ENCODE assay signal across 30 cellular contexts in the genomic region with DNA sequence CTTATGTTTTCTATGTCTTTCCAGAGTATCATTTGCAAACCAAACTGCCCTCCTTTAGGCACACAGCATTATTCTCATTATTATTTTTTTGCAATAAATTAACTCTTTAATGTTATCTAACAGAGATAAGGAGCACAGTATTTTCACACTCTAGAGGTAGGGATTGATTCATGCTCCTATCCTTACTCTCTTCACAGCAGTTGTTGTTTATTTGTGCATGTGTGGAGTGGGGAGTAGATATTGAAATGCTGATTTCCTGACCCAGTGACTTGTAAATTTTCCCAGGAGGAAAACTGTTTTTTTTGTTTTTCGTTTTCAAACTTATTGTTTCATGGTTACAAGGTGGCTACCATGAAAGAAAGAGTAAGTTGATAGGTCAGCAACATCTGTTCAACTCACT.
"Had no signal": no experiment of that assay in that cellular context is flagged by ENCODE, and none has a peak within 500 bp of the region (broad histone marks: within the 10 kb centered on the region; RNA-seq: fewer than 3 reads in every experiment).

No MANE protein-coding gene starts in this region.

- H3K4me3 ChIP-seq: adrenal gland, body of pancreas, colonic mucosa, esophagus squamous epithelium, gastroesophageal sphincter had no signal

- H3K4me1 Mint-ChIP-seq: activated B cell treated with CpG ODN at 0.5 μM for 24 hours; activated naive CD4-positive, alpha-beta T cell treated with anti-CD3 and anti-CD28 coated beads, Interleukin-2, amount 50 U/mL, for 24 hours; activated naive CD8-positive, alpha-beta T cell treated with anti-CD3 and anti-CD28 coated beads for 36 hours; activated naive CD8-positive, alpha-beta T cell treated with anti-CD3 and anti-CD28 coated beads, Interleukin-2, amount 50 U/mL, for 24 hours; activated T-helper 17 cell treated with anti-CD3 and anti-CD28 coated beads, Interleukin-2, amount 50 U/mL, for 72 hours had no signal

- H3K36me3 Mint-ChIP-seq: activated naive CD4-positive, alpha-beta T cell treated with anti-CD3 and anti-CD28 coated beads, Interleukin-2, amount 50 U/mL, for 24 hours; activated naive CD8-positive, alpha-beta T cell treated with anti-CD3 and anti-CD28 coated beads for 36 hours had no signal

- DNase-seq: activated B cell treated with CpG ODN at 0.5 μM for 24 hours; activated CD4-positive, alpha-beta T cell treated with anti-CD3 and anti-CD28 coated beads for 48 hours; activated CD4-positive, alpha-beta T cell treated with anti-CD3 and anti-CD28 coated beads, Interleukin-2, amount 50 U/mL, for 1 hour; activated CD4-positive, alpha-beta T cell treated with anti-CD3 and anti-CD28 coated beads, Interleukin-2, amount 50 U/mL, for 48 hours; activated CD8-positive, alpha-beta memory T cell treated with anti-CD3 and anti-CD28 coated beads for 24 hours; activated CD8-positive, alpha-beta T cell treated with anti-CD3 and anti-CD28 coated beads for 36 hours; activated effector memory CD4-positive, alpha-beta T cell treated with Interleukin-2 at 50 U/mL for 16 hours; activated naive CD4-positive, alpha-beta T cell treated with anti-CD3 and anti-CD28 coated beads for 36 hours; activated naive CD8-positive, alpha-beta T cell treated with anti-CD3 and anti-CD28 coated beads for 36 hours; activated naive CD8-positive, alpha-beta T cell treated with anti-CD3 and anti-CD28 coated beads, Interleukin-2, amount 50 U/mL, for 24 hours; activated T-cell treated with anti-CD3 and anti-CD28 coated beads, Interleukin-2, amount 50 U/mL, for 4 hours; adrenal gland; amygdala; aorta; body of pancreas; caudate nucleus; colonic mucosa; effector CD8-positive, alpha-beta T cell; esophagus squamous epithelium; foreskin melanocyte; T-helper 2 cell had no signal

- H3K36me3 ChIP-seq: adrenal gland, colonic mucosa, esophagus squamous epithelium, gastroesophageal sphincter had no signal

- H3K27me3 ChIP-seq: adrenal gland, body of pancreas, colonic mucosa, esophagus squamous epithelium, gastroesophageal sphincter had no signal

- H3K27me3 Mint-ChIP-seq: activated B cell treated with CpG ODN at 0.5 μM for 24 hours; activated CD8-positive, alpha-beta T cell treated with anti-CD3 and anti-CD28 coated beads for 36 hours; activated naive CD4-positive, alpha-beta T cell treated with anti-CD3 and anti-CD28 coated beads, Interleukin-2, amount 50 U/mL, for 24 hours; activated naive CD8-positive, alpha-beta T cell treated with anti-CD3 and anti-CD28 coated beads for 36 hours; activated naive CD8-positive, alpha-beta T cell treated with anti-CD3 and anti-CD28 coated beads, Interleukin-2, amount 50 U/mL, for 24 hours had no signal

- H3K4me1 ChIP-seq: adrenal gland, body of pancreas, colonic mucosa, esophagus squamous epithelium, gastroesophageal sphincter had no signal

- H3K27ac Mint-ChIP-seq: activated B cell treated with CpG ODN at 0.5 μM for 24 hours; activated CD8-positive, alpha-beta T cell treated with anti-CD3 and anti-CD28 coated beads for 36 hours; activated naive CD4-positive, alpha-beta T cell treated with anti-CD3 and anti-CD28 coated beads for 36 hours; activated naive CD4-positive, alpha-beta T cell treated with anti-CD3 and anti-CD28 coated beads, Interleukin-2, amount 50 U/mL, for 24 hours; activated naive CD8-positive, alpha-beta T cell treated with anti-CD3 and anti-CD28 coated beads for 36 hours; activated naive CD8-positive, alpha-beta T cell treated with anti-CD3 and anti-CD28 coated beads, Interleukin-2, amount 50 U/mL, for 24 hours; activated T-helper 17 cell treated with anti-CD3 and anti-CD28 coated beads, Interleukin-2, amount 50 U/mL, for 72 hours had no signal

- H3K9me3 Mint-ChIP-seq: activated B cell treated with CpG ODN at 0.5 μM for 24 hours; activated naive CD4-positive, alpha-beta T cell treated with anti-CD3 and anti-CD28 coated beads, Interleukin-2, amount 50 U/mL, for 24 hours; activated T-cell treated with anti-CD3 and anti-CD28 coated beads, Interleukin-2, amount 50 U/mL, for 4 hours had no signal

- ATAC-seq: activated CD4-positive, CD25-positive, alpha-beta regulatory T cell treated with anti-CD3 and anti-CD28 coated beads, Interleukin-2, amount 50 U/mL, for 24 hours; activated CD8-positive, alpha-beta T cell treated with anti-CD3 and anti-CD28 coated beads for 36 hours; activated naive CD8-positive, alpha-beta T cell treated with anti-CD3 and anti-CD28 coated beads, Interleukin-2, amount 50 U/mL, for 24 hours; activated T-cell treated with anti-CD3 and anti-CD28 coated beads, Interleukin-2, amount 50 U/mL, for 4 hours; activated T-helper 17 cell treated with anti-CD3 and anti-CD28 coated beads, Interleukin-2, amount 50 U/mL, for 72 hours; body of pancreas; gastroesophageal sphincter had no signal

- H3K4me3 Mint-ChIP-seq: activated B cell treated with CpG ODN at 0.5 μM for 24 hours; activated CD8-positive, alpha-beta T cell treated with anti-CD3 and anti-CD28 coated beads for 36 hours; activated naive CD4-positive, alpha-beta T cell treated with anti-CD3 and anti-CD28 coated beads for 36 hours; activated naive CD4-positive, alpha-beta T cell treated with anti-CD3 and anti-CD28 coated beads, Interleukin-2, amount 50 U/mL, for 24 hours; activated naive CD8-positive, alpha-beta T cell treated with anti-CD3 and anti-CD28 coated beads for 36 hours; activated naive CD8-positive, alpha-beta T cell treated with anti-CD3 and anti-CD28 coated beads, Interleukin-2, amount 50 U/mL, for 24 hours; activated T-cell treated with anti-CD3 and anti-CD28 coated beads, Interleukin-2, amount 50 U/mL, for 4 hours; activated T-helper 17 cell treated with anti-CD3 and anti-CD28 coated beads, Interleukin-2, amount 50 U/mL, for 72 hours had no signal

- H3K9me3 ChIP-seq: adrenal gland, body of pancreas, colonic mucosa, esophagus squamous epithelium had no signal

- FAIRE-seq: endometrium, endothelial cell of umbilical vein, TTC549 had no signal

- H3K27ac ChIP-seq: adrenal gland, body of pancreas, colonic mucosa, epithelial cell of prostate, esophagus squamous epithelium, gastroesophageal sphincter, VCaP had no signal
